Comparison of ENCODE assay signal across 8 cellular contexts in the genomic region with DNA sequence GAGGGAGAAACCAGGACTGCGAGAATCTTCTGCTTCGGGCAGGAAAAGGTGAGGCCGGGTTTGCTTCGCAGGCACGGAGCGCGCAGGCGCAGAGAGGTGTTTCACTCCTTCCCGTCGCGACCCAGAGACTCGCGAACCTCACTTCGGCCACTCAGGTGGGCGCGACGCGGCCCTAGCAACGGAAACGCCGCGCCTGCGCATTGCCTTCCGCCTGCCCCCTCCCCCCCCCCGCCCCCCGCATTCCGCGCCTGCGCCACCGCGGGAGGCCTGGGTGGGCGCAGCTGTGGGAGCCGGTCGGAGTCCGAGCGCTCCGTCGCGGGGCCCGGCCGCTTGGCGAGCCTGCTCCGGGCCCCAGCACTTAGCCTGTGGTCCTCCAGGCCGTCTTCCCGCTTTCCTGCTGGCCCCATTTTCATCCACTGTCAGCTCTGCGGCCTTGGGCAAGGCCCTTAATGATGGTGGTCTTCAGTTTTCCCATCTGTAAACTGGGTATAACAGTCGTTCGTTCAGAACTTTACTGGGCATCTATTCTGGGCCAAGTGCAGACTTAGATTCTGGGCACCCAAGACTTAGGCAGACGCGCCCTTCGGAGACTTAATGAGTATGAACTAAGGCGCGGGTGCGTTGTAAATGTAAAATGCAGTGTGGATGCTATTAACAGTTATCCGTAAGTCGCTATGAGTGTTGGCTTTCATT.
A peak's percentile ranks its signal among the peaks of the same experiment; 100 is the strongest.
DNase-seq lines count a peak whose midpoint lies in the region; ATAC-seq and TF ChIP-seq lines count a peak whose summit lies in the region.

No MANE protein-coding gene starts in this region.

- in situ Hi-C loops in IMR-90 (cut with MboI; ENCODE audit: low sequenced_read_pairs): loop anchor here (25.0 kb wide), 1 partner anchor 1055 kb away; a partner anchor contains a TSS

- no peak overlapping the region for H4K8ac ChIP-seq in IMR-90 (ENCODE audit: low read depth in 2 of 2, low read length in 2 of 2)

- H3K4me2 ChIP-seq in IMR-90 (ENCODE audit: low read depth, low read length) (peak overlapping the region; percentile 41; the same call in 1 of the 2 replicates), PC-3 (ENCODE audit: low read length) (no peak overlapping the region)

- H3K9me1 ChIP-seq in IMR-90 (ENCODE audit: insufficient read depth, low read length): no peaks in the 10 kb centered on the region

- H3K4ac ChIP-seq in IMR-90 (ENCODE audit: low read depth, low read length): no peak overlapping the region

- no peaks in the 10 kb centered on the region for H3K79me1 ChIP-seq in IMR-90 (ENCODE audit: low read depth in 1 of 2, low read length in 2 of 2)

- no peaks in the 10 kb centered on the region for H3F3A ChIP-seq in PC-3 (ENCODE audit: low read length, unreplicated experiment)

- TF ChIP-seq POLR2A in IMR-90 (IDR thresholded peaks at IDR 0.05; ENCODE audit: low read depth, low read length) (no peak), gastroesophageal sphincter (IDR thresholded peaks at IDR 0.05) (no peak), ovary (IDR thresholded peaks at IDR 0.05) (no peak), thyroid gland (IDR thresholded peaks at IDR 0.05) (peak in 1 of 2 donors; percentile 71)

- no peak for TF ChIP-seq RAD21 in IMR-90 (IDR thresholded peaks at IDR 0.05; ENCODE audit: low read length)

- TF ChIP-seq CTCF in IMR-90 (conservative IDR thresholded peaks at IDR 0.05; ENCODE audit: low read depth, low read length) (no peak), gastroesophageal sphincter (IDR thresholded peaks at IDR 0.05) (no peak), ovary (IDR thresholded peaks at IDR 0.05) (no peak), thyroid gland (IDR thresholded peaks at IDR 0.05) (no peak), PC-3 (conservative IDR thresholded peaks at IDR 0.05; ENCODE audit: low read depth, low read length) (no peak)

- TF ChIP-seq EP300 in gastroesophageal sphincter (IDR thresholded peaks at IDR 0.05) (no peak), ovary (IDR thresholded peaks at IDR 0.05) (no peak)

- no peak for ATAC-seq in IMR-90 (ENCODE audit: low read depth)
- ATAC-seq in gastroesophageal sphincter: peak; percentile 63
- no peak for ATAC-seq in PC-3

- no peak overlapping the region for H2BK120ac ChIP-seq in IMR-90 (ENCODE audit: low read depth, low read length)

- H2AK5ac ChIP-seq in IMR-90 (ENCODE audit: low read depth, low read length): no peak overlapping the region

- BruUV-seq in IMR-90 (replicated peaks; lab: Mats Ljungman, UMichigan) (no TSS peak), PC-3 (replicated peaks; lab: Mats Ljungman, UMichigan) (no TSS peak)

- H3K27ac ChIP-seq in IMR-90 (ENCODE audit: insufficient read depth, low read length) (no peak overlapping the region), gastroesophageal sphincter (peak overlapping the region in 1 of 4 donors; percentile 27), ovary (no peak overlapping the region), thyroid gland (peak overlapping the region in 2 of 3 donors; percentile 26 to 55), PC-3 (ENCODE audit: low read length) (no peak overlapping the region)

- no peaks in the 10 kb centered on the region for H3K79me2 ChIP-seq in PC-3 (ENCODE audit: low read length)

- WGBS in IMR-90 (ENCODE audit: extremely low coverage in 2 of 2, insufficient read length in 1 of 2), 2 experiments: 24% methylated on average over 7 of the region's 56 CpGs; no CpG with 5 or more reads in 1 of the 2 experiments
- WGBS in gastroesophageal sphincter (ENCODE audit: low coverage in 1 of 2), 2 donors: 74 to 96% methylated on average over 3 to 8 of the region's 56 CpGs
- WGBS in ovary, 3 donors: 14 to 29% (median 16%) methylated on average over 30 to 55 of the region's 56 CpGs
- WGBS in thyroid gland, 2 donors: 55 to 75% methylated on average over 13 to 17 of the region's 56 CpGs

- no peak overlapping the region for H4K5ac ChIP-seq in IMR-90 (ENCODE audit: low read depth, low read length)

- CTCF ChIA-PET in IMR-90 (lab: Yijun Ruan, JAX): no interaction called here
- CTCF ChIA-PET in PC-3 (lab: Charles Lee): no interaction called here

- no peak overlapping the region for H4K91ac ChIP-seq in IMR-90 (ENCODE audit: insufficient read depth, low read depth, low read length)

- no peak overlapping the region for H2AK9ac ChIP-seq in IMR-90 (replicated peaks; ENCODE audit: low read depth, low read length, poor library complexity)

- dilution Hi-C loops in IMR-90 (cut with HindIII; ENCODE audit: low sequenced_read_pairs, unreplicated experiment): no loop called here

- H3K23ac ChIP-seq in IMR-90 (ENCODE audit: low read depth, low read length): no peak overlapping the region

- H4K20me1 ChIP-seq in IMR-90 (ENCODE audit: insufficient read depth, low read length) (no peaks in the 10 kb centered on the region), PC-3 (ENCODE audit: low read length) (no peaks in the 10 kb centered on the region)

- no peaks in the 10 kb centered on the region for H3K4me1 ChIP-seq in IMR-90 (ENCODE audit: control insufficient read depth, insufficient read depth, low read length)
- H3K4me1 ChIP-seq in gastroesophageal sphincter: peaks cover 0 to 11% (median 0%) of the 10 kb centered on the region in 3 donors
- H3K4me1 ChIP-seq in ovary (ENCODE audit: insufficient read depth): peaks cover 2% of the 10 kb centered on the region
- H3K4me1 ChIP-seq in thyroid gland: peaks cover 26 to 31% of the 10 kb centered on the region in 2 donors
- no peaks in the 10 kb centered on the region for H3K4me1 ChIP-seq in PC-3 (ENCODE audit: insufficient read depth, low read length)

- H2BK20ac ChIP-seq in IMR-90 (ENCODE audit: low read depth, low read length): no peak overlapping the region

- H3K27me3 ChIP-seq in IMR-90 (ENCODE audit: control insufficient read depth, insufficient read depth, low read length) (peaks cover 9% of the 10 kb centered on the region; the same call in 1 of the 2 replicates), gastroesophageal sphincter (peaks cover 37% of the 10 kb centered on the region), ovary (no peaks in the 10 kb centered on the region), thyroid gland (no peaks in the 10 kb centered on the region), PC-3 (ENCODE audit: low read length) (peaks cover 9% of the 10 kb centered on the region; the same call in 1 of the 2 replicates)

- no peak overlapping the region for H3K9ac ChIP-seq in IMR-90 (ENCODE audit: low read depth, low read length)
- no peak overlapping the region for H3K9ac ChIP-seq in PC-3 (ENCODE audit: low read length)

- no peak overlapping the region for H3K14ac ChIP-seq in IMR-90 (replicated peaks; ENCODE audit: low read depth, low read length)

- no peak for DNase-seq in IMR-90
- DNase-seq in activated T-helper 1 cell treated with anti-CD3 and anti-CD28 coated beads, Interleukin-2, amount 50 U/mL, for 16 hours (ENCODE audit: low read depth in 1 of 2, low spot score in 1 of 2): peak; percentile 23 to 28
- peak; percentile 57 to 84 (median 71) for DNase-seq in ovary
- peak; percentile 92 for DNase-seq in thyroid gland
- DNase-seq in NCI-H1105 (lab: John Stamatoyannopoulos, UW): no peak
- DNase-seq in hippocampal formation (lab: John Stamatoyannopoulos, UW): no peak
- no peak for DNase-seq in PC-3

- H3K9me2 ChIP-seq in PC-3 (replicated peaks; ENCODE audit: low read length): no peaks in the 10 kb centered on the region

- H2AFZ ChIP-seq in IMR-90 (replicated peaks; ENCODE audit: low read length, poor library complexity) (no peak overlapping the region), PC-3 (ENCODE audit: low read length) (no peak overlapping the region)

- peaks cover 2% of the 10 kb centered on the region; the same call in 1 of the 2 replicates for H3K9me3 ChIP-seq in IMR-90 (ENCODE audit: control insufficient read depth, insufficient read depth, low read length)
- H3K9me3 ChIP-seq in gastroesophageal sphincter: no peaks in the 10 kb centered on the region
- H3K9me3 ChIP-seq in ovary: no peaks in the 10 kb centered on the region
- no peaks in the 10 kb centered on the region for H3K9me3 ChIP-seq in thyroid gland
- no peaks in the 10 kb centered on the region for H3K9me3 ChIP-seq in PC-3 (ENCODE audit: low read length)

- POLR2A ChIA-PET in IMR-90 (lab: Charles Lee; ENCODE audit: unreplicated experiment) (no interaction called here), PC-3 (lab: Charles Lee; ENCODE audit: unreplicated experiment) (no interaction called here)

- no peaks in the 10 kb centered on the region for H3K36me3 ChIP-seq in IMR-90 (ENCODE audit: control insufficient read depth, insufficient read depth, low read length)
- no peaks in the 10 kb centered on the region for H3K36me3 ChIP-seq in gastroesophageal sphincter
- no peaks in the 10 kb centered on the region for H3K36me3 ChIP-seq in ovary
- H3K36me3 ChIP-seq in thyroid gland: no peaks in the 10 kb centered on the region
- H3K36me3 ChIP-seq in PC-3 (ENCODE audit: low read depth, low read length): no peaks in the 10 kb centered on the region

- no peak overlapping the region; the same call in 1 of the 2 replicates for H3K4me3 ChIP-seq in IMR-90 (ENCODE audit: insufficient read depth, low read depth, low read length)
- peak overlapping the region; percentile 7 to 53 for H3K4me3 ChIP-seq in gastroesophageal sphincter
- H3K4me3 ChIP-seq in ovary: peak overlapping the region; percentile 39
- H3K4me3 ChIP-seq in thyroid gland (replicated peaks in 1 of 3): peak overlapping the region; percentile 5 to 64 (median 44)
- H3K4me3 ChIP-seq in PC-3 (ENCODE audit: low read length): no peak overlapping the region

- H3K18ac ChIP-seq in IMR-90 (ENCODE audit: low read depth, low read length): no peak overlapping the region

- intact Hi-C loops in IMR-90 (cut with micrococcal nuclease): no loop called here
- intact Hi-C loops in ovary (cut with DNase I): no loop called here
- intact Hi-C loops in thyroid gland (cut with DNase I): no loop called here
- intact Hi-C loops in PC-3 (cut with micrococcal nuclease): no loop called here

- H3K56ac ChIP-seq in IMR-90 (ENCODE audit: extremely low read depth, insufficient read depth, low read length): no peak overlapping the region

- H2BK5ac ChIP-seq in IMR-90 (ENCODE audit: low read depth, low read length, poor library complexity, severe bottlenecking): no peak overlapping the region

- no peak overlapping the region for H2BK15ac ChIP-seq in IMR-90 (ENCODE audit: low read depth, low read length)

TF ChIP-seq in IMR-90, 13 proteins besides CTCF, POLR2A, EP300 and RAD21 (continues in another document):
- TF ChIP-seq MXI1 (IDR thresholded peaks at IDR 0.05; ENCODE audit: borderline replicate concordance, low read depth, low read length) (no peak), MAFK (IDR thresholded peaks at IDR 0.05; ENCODE audit: low read depth, low read length) (no peak), BHLHE40 (IDR thresholded peaks at IDR 0.05; ENCODE audit: low read depth, low read length) (no peak)

Comparison
In these comparisons a context has a peak if more than half of its experiments do, and no peak if none do; other contexts are left out.
1. DNase-seq: peak in activated T-helper 1 cell treated with anti-CD3 and anti-CD28 coated beads, Interleukin-2, amount 50 U/mL, for 16 hours (2 of 2), ovary (5 of 5) and thyroid gland (2 of 2); none in IMR-90 (single experiment), NCI-H1105 (single experiment), hippocampal formation (0 of 2) and PC-3 (single experiment).
2. H3K27ac ChIP-seq: peak in thyroid gland (2 of 3); none in IMR-90 (single experiment), ovary (0 of 2) and PC-3 (single experiment).
3. H3K4me3 ChIP-seq: peak in gastroesophageal sphincter (2 of 2), ovary (single experiment) and thyroid gland (3 of 3); none in IMR-90 (single experiment) and PC-3 (single experiment).